8 cellular contexts compared by ENCODE assay signal in genomic region chr1:202546796-202547195, GRCh38.
A peak's percentile ranks its signal among the peaks of the same experiment; 100 is the strongest.
DNase-seq lines count a peak whose midpoint lies in the region; ATAC-seq and TF ChIP-seq lines count a peak whose summit lies in the region.
"Not testable (repeated sequence)": the region's sequence is repeated elsewhere in the genome, so short reads cannot be mapped to it uniquely, and the experiment has no call there.

No MANE protein-coding gene starts in this region.

- H3K4me1 Mint-ChIP-seq in activated T-helper 17 cell treated with anti-CD3 and anti-CD28 coated beads, Interleukin-2, amount 50 U/mL, for 72 hours, result peaks cover 11% of the 10 kb centered on the region

- not testable (repeated sequence) for DNase-seq in stomach

- H3K27ac ChIP-seq in liver (ENCODE audit: low read depth in 1 of 2, low read length in 2 of 2), result peak overlapping the region; percentile 50 to 67
- H3K27ac ChIP-seq in stomach, result peak overlapping the region in 4 of 5 donors; percentile 61 to 88 (median 82)

- H3K27me3 Mint-ChIP-seq in activated T-helper 17 cell treated with anti-CD3 and anti-CD28 coated beads, Interleukin-2, amount 50 U/mL, for 72 hours, result not testable (repeated sequence)

- ATAC-seq in GM18499 (IDR thresholded peaks at IDR 0.05; ENCODE audit: insufficient read depth, unreplicated experiment), result peak; percentile 60
- peak; percentile 88 for ATAC-seq in GM19351 (IDR thresholded peaks at IDR 0.05; ENCODE audit: unreplicated experiment)
- ATAC-seq in GM21786 (IDR thresholded peaks at IDR 0.05; ENCODE audit: unreplicated experiment), result peak; percentile 73
- peak; percentile 71 for ATAC-seq in HG03025 (IDR thresholded peaks at IDR 0.05; ENCODE audit: low FRiP score, unreplicated experiment)
- ATAC-seq in HG03520 (IDR thresholded peaks at IDR 0.05; ENCODE audit: unreplicated experiment), result peak; percentile 64
- peak; percentile 54 for ATAC-seq in activated T-helper 17 cell treated with anti-CD3 and anti-CD28 coated beads, Interleukin-2, amount 50 U/mL, for 72 hours (replicated peaks)

- intact Hi-C loops in stomach (cut with DNase I; ENCODE audit: low total_unique reads), result not testable (repeated sequence)

- TF ChIP-seq EP300 in stomach (IDR thresholded peaks at IDR 0.05), result not testable (repeated sequence)

- not testable (repeated sequence) for H3K36me3 ChIP-seq in liver (ENCODE audit: control insufficient read depth in 4 of 4, insufficient read depth in 3 of 4, low read depth in 1 of 4, low read length in 3 of 4); stomach

- H3K4me1 ChIP-seq in liver (ENCODE audit: control insufficient read depth in 4 of 4, insufficient read depth in 4 of 4, low read length in 3 of 4), result peaks cover 2 to 12% (median 6%) of the 10 kb centered on the region in 4 donors
- peaks cover 0 to 50% (median 13%) of the 10 kb centered on the region in 4 donors for H3K4me1 ChIP-seq in stomach

- 79% methylated on average over 3 of the region's 3 CpGs for WGBS in liver
- 48 to 64% (median 53%) methylated on average over 3 of the region's 3 CpGs for WGBS in stomach, 5 donors

- H3K36me3 Mint-ChIP-seq in activated T-helper 17 cell treated with anti-CD3 and anti-CD28 coated beads, Interleukin-2, amount 50 U/mL, for 72 hours (ENCODE audit: low read depth), result not testable (repeated sequence)

- not testable (repeated sequence) for H3K9ac ChIP-seq in liver (ENCODE audit: low read depth in 1 of 2, low read length in 2 of 2)

- not testable (repeated sequence) for H3K27me3 ChIP-seq in liver (ENCODE audit: control insufficient read depth in 4 of 4, insufficient read depth in 4 of 4, low read length in 3 of 4); stomach

- not testable (repeated sequence) for H3K4me3 Mint-ChIP-seq in activated T-helper 17 cell treated with anti-CD3 and anti-CD28 coated beads, Interleukin-2, amount 50 U/mL, for 72 hours

- H3K9me3 ChIP-seq in liver (ENCODE audit: control insufficient read depth in 4 of 4, low read length in 3 of 4); stomach: not testable (repeated sequence)

- not testable (repeated sequence) for H3K9me3 Mint-ChIP-seq in activated T-helper 17 cell treated with anti-CD3 and anti-CD28 coated beads, Interleukin-2, amount 50 U/mL, for 72 hours

- TF ChIP-seq CTCF in liver (IDR thresholded peaks at IDR 0.05; ENCODE audit: low read depth, low read length, missing input control); stomach (IDR thresholded peaks at IDR 0.05): not testable (repeated sequence)

- not testable (repeated sequence) for TF ChIP-seq RAD21 in liver (IDR thresholded peaks at IDR 0.05)

- TF ChIP-seq POLR2A in stomach (IDR thresholded peaks at IDR 0.05), result not testable (repeated sequence)

- peak overlapping the region; percentile 66 for H3K27ac Mint-ChIP-seq in activated T-helper 17 cell treated with anti-CD3 and anti-CD28 coated beads, Interleukin-2, amount 50 U/mL, for 72 hours

- not testable (repeated sequence) for H3K4me3 ChIP-seq in liver (ENCODE audit: low read depth in 1 of 3, low read length in 3 of 3)
- peak overlapping the region in 1 of 4 donors; percentile 8 for H3K4me3 ChIP-seq in stomach
